1 cellular context compared by ENCODE assay signal in the genomic region with DNA sequence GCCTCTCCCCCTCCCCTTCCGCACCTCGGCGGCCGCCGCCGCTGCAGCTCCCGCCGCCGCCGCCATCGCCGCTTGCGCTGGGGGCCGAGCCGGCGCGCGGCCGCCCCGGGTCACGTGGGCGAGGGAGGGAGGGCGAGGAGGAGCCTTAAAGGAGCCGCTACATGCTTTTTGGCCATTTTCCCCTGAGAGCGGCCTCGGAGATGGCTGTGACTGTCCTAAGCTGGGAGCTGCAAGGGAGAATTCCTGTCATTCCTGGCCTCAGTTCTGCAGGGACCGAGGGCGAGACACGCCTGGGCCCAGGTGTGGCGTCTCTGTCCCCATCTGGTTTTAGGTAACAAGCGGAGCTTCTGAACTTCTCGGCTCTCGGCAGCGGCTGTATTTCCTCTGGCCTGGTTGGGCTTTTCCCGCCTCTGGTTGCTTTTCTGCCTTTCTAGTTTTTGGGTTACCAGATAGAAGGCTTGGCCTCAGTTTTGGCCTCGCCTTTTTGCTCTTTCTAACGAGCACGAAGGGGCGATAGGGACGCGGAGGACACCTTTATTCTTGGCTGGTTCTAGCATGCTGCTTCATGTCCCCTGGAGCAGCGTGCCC.
TF ChIP-seq lines count a peak whose summit lies in the region.

A gene (minus strand): TSS at position 87 of the 588 bp plus-strand sequence. CDS start 21 bp downstream, at position 66.

TF ChIP-seq in HCT116, 20 proteins besides CTCF, POLR2A, EP300 and RAD21 (continued from another document):
- TF ChIP-seq EZH2 (IDR thresholded peaks at IDR 0.05) (no peak), SP1 (IDR thresholded peaks at IDR 0.05; ENCODE audit: low read depth) (peak; percentile 69), POLR2AphosphoS5 (IDR thresholded peaks at IDR 0.05; ENCODE audit: low read depth, low read length) (peak; percentile 69), ZFX (IDR thresholded peaks at IDR 0.05) (peak; percentile 34), TCF7L2 (IDR thresholded peaks at IDR 0.05; ENCODE audit: borderline replicate concordance, extremely low read depth, insufficient read depth, insufficient read length) (peak; percentile 49)
- TF ChIP-seq, protein P1, sequence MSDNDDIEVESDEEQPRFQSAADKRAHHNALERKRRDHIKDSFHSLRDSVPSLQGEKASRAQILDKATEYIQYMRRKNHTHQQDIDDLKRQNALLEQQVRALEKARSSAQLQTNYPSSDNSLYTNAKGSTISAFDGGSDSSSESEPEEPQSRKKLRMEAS (IDR thresholded peaks at IDR 0.05), result peak; percentile 84
